Comparison of ENCODE assay signal across 30 cellular contexts in the genomic region with DNA sequence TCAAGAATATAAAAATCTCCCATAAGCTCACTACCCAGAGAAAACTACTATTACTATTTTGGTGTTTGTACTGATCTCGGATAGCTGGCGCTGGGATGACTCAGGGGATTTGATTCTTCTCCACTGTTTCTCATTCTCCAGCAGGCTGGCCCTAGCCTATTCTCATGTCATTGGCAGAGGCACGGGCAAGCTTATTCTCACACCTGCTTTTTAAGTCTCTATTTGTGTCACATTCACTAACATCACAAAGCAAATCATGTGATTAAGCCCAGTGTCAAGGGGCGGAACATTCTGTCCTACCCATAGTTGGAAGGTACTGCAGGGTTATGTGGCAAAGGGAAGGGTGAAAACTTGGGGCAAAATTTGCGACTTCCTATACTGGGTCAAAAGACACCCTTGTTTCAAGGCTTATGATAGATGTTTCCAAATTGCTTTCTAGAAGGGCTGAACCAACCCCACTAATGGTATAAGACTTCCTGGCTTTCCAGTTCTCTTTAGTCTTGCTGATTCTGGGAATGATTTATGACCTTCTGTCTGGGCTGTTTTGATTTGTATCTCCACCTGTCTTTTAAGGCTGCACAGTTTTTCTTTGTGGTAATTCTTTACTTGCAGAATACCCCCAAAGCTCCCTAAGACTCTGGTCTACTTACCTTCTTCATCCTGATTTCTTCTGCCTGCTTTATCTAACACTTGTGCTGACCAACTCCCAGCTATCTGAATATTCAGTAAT.
"Had no signal": no experiment of that assay in that cellular context is flagged by ENCODE, and none has a peak within 500 bp of the region (broad histone marks: within the 10 kb centered on the region; RNA-seq: fewer than 3 reads in every experiment).

No MANE protein-coding gene starts in this region.

- H3K9ac ChIP-seq: neural progenitor cell, parathyroid adenoma had no signal

- H3K79me2 ChIP-seq: parathyroid adenoma had no signal

- H3K27ac Mint-ChIP-seq: immature natural killer cell; naive thymus-derived CD4-positive, alpha-beta T cell; natural killer cell treated with Interleukin-12 subunit alpha and Interleukin-12 subunit beta and Interleukin-15 and Interleukin-18, amount 100 ng/mL, for 72 hours; neural progenitor cell; stimulated activated memory B cell treated with anti-CD40 and anti-IgM and Interleukin-4, amounts not matched to agents 10 μg/mL and 1 μg/mL and 100 μg/mL, for 72 hours; stimulated activated naive CD8-positive, alpha-beta T cell treated with anti-CD3 and anti-CD28 coated beads, Interleukin-15, amount 100 ng/mL, for 72 hours; type B pancreatic cell had no signal

- H3K36me3 ChIP-seq: heart left ventricle, left lung, lower lobe of right lung, neural progenitor cell, neutrophil, tibial nerve, vagina had no signal

- H3K4me1 ChIP-seq: left lung, lower lobe of right lung, neural progenitor cell, parathyroid adenoma, tibial nerve, vagina had no signal

- H3K27ac ChIP-seq: heart left ventricle, left lung, lower lobe of right lung, neural progenitor cell, neutrophil, parathyroid adenoma, tibial nerve, vagina had no signal

- H3K4me2 ChIP-seq: neural progenitor cell, smooth muscle cell had no signal

- H3K27me3 ChIP-seq: left lung, neural progenitor cell, neutrophil, tibial nerve, vagina had no signal

- H3K36me3 Mint-ChIP-seq: immature natural killer cell, neural progenitor cell, type B pancreatic cell had no signal

- DNase-seq: heart left ventricle; hypothalamus; immature natural killer cell; kidney; left colon; left lung; lower lobe of right lung; mammary epithelial cell; mesenchymal stem cell; naive thymus-derived CD4-positive, alpha-beta T cell; occipital lobe; retina; right cardiac atrium; stimulated activated CD4-positive, alpha-beta T cell treated with anti-CD3 and anti-CD28 coated beads, Interleukin-1b, Interleukin-23, amount 100 ng/mL, for 48 hours; stimulated activated CD4-positive, alpha-beta T cell treated with anti-CD3 and anti-CD28 coated beads, Interleukin-2, amount 100 ng/mL, for 48 hours; stimulated activated CD4-positive, alpha-beta T cell treated with anti-CD3 and anti-CD28 coated beads, Interleukin-4, amount 100 ng/mL, for 4 hours; stimulated activated CD8-positive, alpha-beta memory T cell treated with anti-CD3 and anti-CD28 coated beads, Interleukin-4, amount 100 ng/mL, for 48 hours; stimulated activated naive CD4-positive, alpha-beta T cell treated with Interleukin-2 at 50 U/mL for 16 hours; stimulated activated naive CD8-positive, alpha-beta T cell treated with anti-CD3 and anti-CD28 coated beads, Interleukin-15, amount 100 ng/mL, for 72 hours; substantia nigra had no signal

- H3K4me1 Mint-ChIP-seq: immature natural killer cell; naive thymus-derived CD4-positive, alpha-beta T cell; neural progenitor cell; stimulated activated memory B cell treated with anti-CD40 and anti-IgM and Interleukin-4, amounts not matched to agents 10 μg/mL and 1 μg/mL and 100 μg/mL, for 72 hours; stimulated activated naive CD8-positive, alpha-beta T cell treated with anti-CD3 and anti-CD28 coated beads, Interleukin-15, amount 100 ng/mL, for 72 hours had no signal

- H3K27me3 Mint-ChIP-seq: stimulated activated memory B cell treated with anti-CD40 and anti-IgM and Interleukin-4, amounts not matched to agents 10 μg/mL and 1 μg/mL and 100 μg/mL, for 72 hours had no signal

- ATAC-seq: heart left ventricle; left colon; left lung; lower lobe of right lung; naive thymus-derived CD4-positive, alpha-beta T cell; natural killer cell treated with Interleukin-12 subunit alpha and Interleukin-12 subunit beta and Interleukin-15 and Interleukin-18, amount 100 ng/mL, for 72 hours; right cardiac atrium; sciatic nerve; stimulated activated memory B cell treated with anti-CD40 and anti-IgM and Interleukin-4, amounts not matched to agents 10 μg/mL and 1 μg/mL and 100 μg/mL, for 72 hours; stimulated activated naive CD8-positive, alpha-beta T cell treated with anti-CD3 and anti-CD28 coated beads, Interleukin-15, amount 100 ng/mL, for 72 hours had no signal

- H3K4me3 ChIP-seq: heart left ventricle, left lung, lower lobe of right lung, neural progenitor cell, smooth muscle cell, tibial nerve, vagina had no signal

- H3K4me3 Mint-ChIP-seq: immature natural killer cell; naive thymus-derived CD4-positive, alpha-beta T cell; natural killer cell treated with Interleukin-12 subunit alpha and Interleukin-12 subunit beta and Interleukin-15 and Interleukin-18, amount 100 ng/mL, for 72 hours; neural progenitor cell; stimulated activated memory B cell treated with anti-CD40 and anti-IgM and Interleukin-4, amounts not matched to agents 10 μg/mL and 1 μg/mL and 100 μg/mL, for 72 hours; stimulated activated naive CD8-positive, alpha-beta T cell treated with anti-CD3 and anti-CD28 coated beads, Interleukin-15, amount 100 ng/mL, for 72 hours; type B pancreatic cell had no signal

- H2AFZ ChIP-seq: neural progenitor cell, parathyroid adenoma had no signal
